Comparison of ENCODE assay signal across 1 cellular context in the genomic region with DNA sequence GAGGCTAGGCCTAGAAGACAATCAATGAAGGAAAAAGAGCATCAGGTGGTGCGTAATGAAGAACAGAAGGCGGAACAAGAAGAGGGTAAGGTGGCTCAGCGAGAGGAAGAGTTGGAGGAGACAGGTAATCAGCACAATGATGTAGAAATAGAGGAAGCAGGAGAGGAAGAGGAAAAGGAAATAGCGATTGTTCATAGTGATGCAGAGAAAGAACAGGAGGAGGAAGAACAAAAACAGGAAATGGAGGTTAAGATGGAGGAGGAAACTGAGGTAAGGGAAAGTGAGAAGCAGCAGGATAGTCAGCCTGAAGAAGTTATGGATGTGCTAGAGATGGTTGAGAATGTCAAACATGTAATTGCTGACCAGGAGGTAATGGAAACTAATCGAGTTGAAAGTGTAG.
TF ChIP-seq lines count a peak whose summit lies in the region.

No MANE protein-coding gene starts in this region.

TF ChIP-seq in HepG2, 621 proteins besides CTCF, POLR2A, EP300 and RAD21 (continued from another document and continues in another):
- TF ChIP-seq ZHX2 (IDR thresholded peaks at IDR 0.05; ENCODE audit: low read depth): no peak
- no peak for TF ChIP-seq ZHX2 (CRISPR knock-in tag; IDR thresholded peaks at IDR 0.05; ENCODE audit: borderline replicate concordance)
- TF ChIP-seq ZBTB7B (CRISPR knock-in tag; IDR thresholded peaks at IDR 0.05): no peak
- no peak for TF ChIP-seq ZNF703 (CRISPR knock-in tag; IDR thresholded peaks at IDR 0.05; ENCODE audit: borderline replicate concordance)
- 0 out of 2 replicates have a peak, but pooled peaks have one; percentile 12 for TF ChIP-seq ZNF556 (CRISPR knock-in tag; IDR thresholded peaks at IDR 0.05; ENCODE audit: borderline replicate concordance)
- TF ChIP-seq FOXP1 (IDR thresholded peaks at IDR 0.05): peak; percentile 80
- TF ChIP-seq FOXP1 (CRISPR knock-in tag; IDR thresholded peaks at IDR 0.05): no peak
- no peak for TF ChIP-seq TFE3 (CRISPR knock-in tag; IDR thresholded peaks at IDR 0.05)
- 0 out of 2 replicates have a peak, but pooled peaks have one; percentile 51 for TF ChIP-seq FOXK2 (IDR thresholded peaks at IDR 0.05)
- peak; percentile 78 for TF ChIP-seq ZNF282 (IDR thresholded peaks at IDR 0.05; ENCODE audit: partially characterized antibody)
- TF ChIP-seq SETDB1 (CRISPR knock-in tag; IDR thresholded peaks at IDR 0.05; ENCODE audit: borderline replicate concordance): no peak
- TF ChIP-seq ZKSCAN5 (CRISPR knock-in tag; IDR thresholded peaks at IDR 0.05): no peak
- no peak for TF ChIP-seq MED13 (CRISPR knock-in tag; IDR thresholded peaks at IDR 0.05)
- TF ChIP-seq SP140L (CRISPR knock-in tag; IDR thresholded peaks at IDR 0.05; ENCODE audit: borderline replicate concordance): no peak
- TF ChIP-seq TBP (CRISPR knock-in tag; IDR thresholded peaks at IDR 0.05): no peak
- no peak for TF ChIP-seq ISL2 (CRISPR knock-in tag; IDR thresholded peaks at IDR 0.05)
- TF ChIP-seq EED (CRISPR knock-in tag; IDR thresholded peaks at IDR 0.05): no peak
- TF ChIP-seq NONO (IDR thresholded peaks at IDR 0.05): no peak
- TF ChIP-seq NONO (CRISPR knock-in tag; conservative IDR thresholded peaks at IDR 0.05): no peak
- TF ChIP-seq, protein P1, sequence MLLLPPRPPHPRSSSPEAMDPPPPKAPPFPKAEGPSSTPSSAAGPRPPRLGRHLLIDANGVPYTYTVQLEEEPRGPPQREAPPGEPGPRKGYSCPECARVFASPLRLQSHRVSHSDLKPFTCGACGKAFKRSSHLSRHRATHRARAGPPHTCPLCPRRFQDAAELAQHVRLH (CRISPR knock-in tag; IDR thresholded peaks at IDR 0.05; ENCODE audit: borderline replicate concordance, low read depth): no peak
- TF ChIP-seq HOXA5 (CRISPR knock-in tag; IDR thresholded peaks at IDR 0.05): no peak; the same call in 1 of the 2 replicates
- no peak for TF ChIP-seq ZNF567 (CRISPR knock-in tag; IDR thresholded peaks at IDR 0.05; ENCODE audit: borderline replicate concordance)
- TF ChIP-seq ZNF18 (CRISPR knock-in tag; IDR thresholded peaks at IDR 0.05; ENCODE audit: insufficient replicate concordance): no peak
- TF ChIP-seq, protein P2, sequence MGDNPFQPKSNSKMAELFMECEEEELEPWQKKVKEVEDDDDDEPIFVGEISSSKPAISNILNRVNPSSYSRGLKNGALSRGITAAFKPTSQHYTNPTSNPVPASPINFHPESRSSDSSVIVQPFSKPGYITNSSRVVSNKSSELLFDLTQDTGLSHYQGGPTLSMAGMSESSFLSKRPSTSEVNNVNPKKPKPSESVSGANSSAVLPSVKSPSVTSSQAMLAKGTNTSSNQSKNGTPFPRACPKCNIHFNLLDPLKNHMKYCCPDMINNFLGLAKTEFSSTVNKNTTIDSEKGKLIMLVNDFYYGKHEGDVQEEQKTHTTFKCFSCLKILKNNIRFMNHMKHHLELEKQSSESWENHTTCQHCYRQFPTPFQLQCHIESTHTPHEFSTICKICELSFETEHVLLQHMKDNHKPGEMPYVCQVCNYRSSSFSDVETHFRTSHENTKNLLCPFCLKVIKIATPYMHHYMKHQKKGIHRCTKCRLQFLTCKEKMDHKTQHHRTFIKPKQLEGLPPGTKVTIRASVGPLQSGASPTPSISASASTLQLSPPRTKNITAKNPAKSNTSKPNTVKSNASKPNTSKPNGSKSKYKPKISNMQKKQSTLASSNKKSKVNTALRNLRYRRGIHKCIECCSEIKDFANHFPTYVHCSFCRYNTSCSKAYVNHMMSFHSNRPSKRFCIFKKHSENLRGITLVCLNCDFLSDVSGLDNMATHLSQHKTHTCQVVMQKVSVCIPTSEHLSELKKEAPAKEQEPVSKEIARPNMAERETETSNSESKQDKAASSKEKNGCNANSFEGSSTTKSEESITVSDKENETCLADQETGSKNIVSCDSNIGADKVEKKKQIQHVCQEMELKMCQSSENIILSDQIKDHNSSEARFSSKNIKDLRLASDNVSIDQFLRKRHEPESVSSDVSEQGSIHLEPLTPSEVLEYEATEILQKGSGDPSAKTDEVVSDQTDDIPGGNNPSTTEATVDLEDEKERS (CRISPR knock-in tag; IDR thresholded peaks at IDR 0.05): no peak
- TF ChIP-seq ZNF616 (CRISPR knock-in tag; IDR thresholded peaks at IDR 0.05; ENCODE audit: low read depth): no peak
- TF ChIP-seq, protein P3, sequence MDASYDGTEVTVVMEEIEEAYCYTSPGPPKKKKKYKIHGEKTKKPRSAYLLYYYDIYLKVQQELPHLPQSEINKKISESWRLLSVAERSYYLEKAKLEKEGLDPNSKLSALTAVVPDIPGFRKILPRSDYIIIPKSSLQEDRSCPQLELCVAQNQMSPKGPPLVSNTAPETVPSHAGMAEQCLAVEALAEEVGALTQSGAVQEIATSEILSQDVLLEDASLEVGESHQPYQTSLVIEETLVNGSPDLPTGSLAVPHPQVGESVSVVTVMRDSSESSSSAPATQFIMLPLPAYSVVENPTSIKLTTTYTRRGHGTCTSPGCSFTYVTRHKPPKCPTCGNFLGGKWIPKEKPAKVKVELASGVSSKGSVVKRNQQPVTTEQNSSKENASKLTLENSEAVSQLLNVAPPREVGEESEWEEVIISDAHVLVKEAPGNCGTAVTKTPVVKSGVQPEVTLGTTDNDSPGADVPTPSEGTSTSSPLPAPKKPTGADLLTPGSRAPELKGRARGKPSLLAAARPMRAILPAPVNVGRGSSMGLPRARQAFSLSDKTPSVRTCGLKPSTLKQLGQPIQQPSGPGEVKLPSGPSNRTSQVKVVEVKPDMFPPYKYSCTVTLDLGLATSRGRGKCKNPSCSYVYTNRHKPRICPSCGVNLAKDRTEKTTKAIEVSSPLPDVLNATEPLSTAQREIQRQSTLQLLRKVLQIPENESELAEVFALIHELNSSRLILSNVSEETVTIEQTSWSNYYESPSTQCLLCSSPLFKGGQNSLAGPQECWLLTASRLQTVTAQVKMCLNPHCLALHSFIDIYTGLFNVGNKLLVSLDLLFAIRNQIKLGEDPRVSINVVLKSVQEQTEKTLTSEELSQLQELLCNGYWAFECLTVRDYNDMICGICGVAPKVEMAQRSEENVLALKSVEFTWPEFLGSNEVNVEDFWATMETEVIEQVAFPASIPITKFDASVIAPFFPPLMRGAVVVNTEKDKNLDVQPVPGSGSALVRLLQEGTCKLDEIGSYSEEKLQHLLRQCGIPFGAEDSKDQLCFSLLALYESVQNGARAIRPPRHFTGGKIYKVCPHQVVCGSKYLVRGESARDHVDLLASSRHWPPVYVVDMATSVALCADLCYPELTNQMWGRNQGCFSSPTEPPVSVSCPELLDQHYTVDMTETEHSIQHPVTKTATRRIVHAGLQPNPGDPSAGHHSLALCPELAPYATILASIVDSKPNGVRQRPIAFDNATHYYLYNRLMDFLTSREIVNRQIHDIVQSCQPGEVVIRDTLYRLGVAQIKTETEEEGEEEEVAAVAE (CRISPR knock-in tag; IDR thresholded peaks at IDR 0.05; ENCODE audit: borderline replicate concordance): no peak
- no peak for TF ChIP-seq NFE2 (CRISPR knock-in tag; IDR thresholded peaks at IDR 0.05)
- peak; percentile 53; the same call in 1 of the 2 replicates for TF ChIP-seq NFRKB (IDR thresholded peaks at IDR 0.05)
- no peak for TF ChIP-seq MED8 (CRISPR knock-in tag; IDR thresholded peaks at IDR 0.05; ENCODE audit: insufficient replicate concordance)
- 0 out of 2 replicates have a peak, but pooled peaks have one; percentile 36 for TF ChIP-seq ZNF430 (CRISPR knock-in tag; IDR thresholded peaks at IDR 0.05)
- TF ChIP-seq ATM (IDR thresholded peaks at IDR 0.05; ENCODE audit: borderline replicate concordance): peak; percentile 87; the same call in 1 of the 2 replicates
- no peak for TF ChIP-seq ZNF432 (CRISPR knock-in tag; IDR thresholded peaks at IDR 0.05; ENCODE audit: borderline replicate concordance)
- no peak for TF ChIP-seq ZNF331 (CRISPR knock-in tag; IDR thresholded peaks at IDR 0.05)
- no peak for TF ChIP-seq ZNF557 (CRISPR knock-in tag; IDR thresholded peaks at IDR 0.05)
- no peak for TF ChIP-seq TMF1 (CRISPR knock-in tag; IDR thresholded peaks at IDR 0.05; ENCODE audit: low read depth)
- TF ChIP-seq JUNB (CRISPR knock-in tag; IDR thresholded peaks at IDR 0.05; ENCODE audit: borderline replicate concordance): peak; percentile 56; the same call in 1 of the 2 replicates
- TF ChIP-seq DPF2 (CRISPR knock-in tag; IDR thresholded peaks at IDR 0.05; ENCODE audit: borderline replicate concordance, low read depth): no peak
- TF ChIP-seq ZNF343 (CRISPR knock-in tag; IDR thresholded peaks at IDR 0.05): no peak
